ENCODE assay signal across 14 cellular contexts in the genomic region with DNA sequence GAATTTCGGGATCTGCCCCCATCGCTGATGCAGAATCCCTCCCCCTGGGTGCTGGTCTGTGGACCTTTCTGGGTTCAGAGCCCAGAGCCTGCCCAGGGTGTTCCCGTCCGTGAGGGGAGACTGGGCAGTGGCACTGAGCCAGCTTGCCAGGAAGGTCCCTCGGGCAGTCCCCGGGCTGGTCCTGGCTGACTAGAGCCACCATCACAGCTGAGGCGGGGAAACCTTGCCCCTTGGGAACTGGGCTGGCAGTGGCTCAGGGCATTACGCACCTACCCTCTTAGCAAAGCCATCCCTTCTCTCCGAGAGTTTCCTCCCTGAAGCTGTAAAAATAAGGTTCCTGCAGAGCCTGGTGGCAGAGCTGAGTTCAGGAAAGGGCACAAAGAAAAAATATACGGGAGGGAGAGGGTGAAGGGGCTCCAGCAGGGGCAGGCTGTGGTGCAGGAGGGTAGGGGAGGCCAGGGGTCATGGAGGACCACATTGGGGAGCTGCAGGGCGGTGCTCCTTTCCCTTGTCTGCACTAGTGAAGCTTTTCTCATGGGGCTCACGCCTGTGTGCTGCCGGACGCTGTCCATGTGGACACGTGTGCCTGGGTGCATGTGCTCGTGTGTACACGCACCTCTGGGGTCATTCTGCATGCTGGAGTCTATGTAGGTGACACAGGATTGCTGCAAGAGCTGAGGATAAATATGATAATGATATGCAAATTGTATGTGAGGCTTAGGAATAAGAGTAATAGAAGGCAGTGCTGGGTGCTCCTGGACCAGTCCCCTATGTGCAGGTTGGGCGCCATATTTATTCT.
"Had no signal": no experiment of that assay in that cellular context is flagged by ENCODE, and none has a peak within 500 bp of the region (broad histone marks: within the 10 kb centered on the region; RNA-seq: fewer than 3 reads in every experiment).

No MANE protein-coding gene starts in this region.

- H3K9me3 ChIP-seq: esophagus squamous epithelium, prostate gland, right lobe of liver had no signal

- H3K27me3 ChIP-seq: cardiac muscle cell, right lobe of liver had no signal

- H3K4me1 ChIP-seq: esophagus squamous epithelium, prostate gland, right lobe of liver had no signal

- DNase-seq: activated CD4-positive, alpha-beta memory T cell treated with anti-CD3 and anti-CD28 coated beads for 36 hours; activated naive CD4-positive, alpha-beta T cell treated with Interleukin-2 at 50 U/mL for 16 hours; activated naive CD8-positive, alpha-beta T cell treated with anti-CD3 and anti-CD28 coated beads, Interleukin-2, amount 50 U/mL, for 24 hours; esophagus squamous epithelium; foreskin fibroblast; head of caudate nucleus; left colon; naive thymus-derived CD4-positive, alpha-beta T cell; right lobe of liver; stimulated activated CD4-positive, alpha-beta T cell treated with anti-CD3 and anti-CD28 coated beads, Interleukin-2, amount 100 ng/mL, for 24 hours had no signal

- H3K27ac ChIP-seq: cardiac muscle cell, esophagus squamous epithelium, prostate gland, right lobe of liver had no signal

- ATAC-seq: activated naive CD8-positive, alpha-beta T cell treated with anti-CD3 and anti-CD28 coated beads, Interleukin-2, amount 50 U/mL, for 24 hours; left colon; naive thymus-derived CD4-positive, alpha-beta T cell; right lobe of liver had no signal

- H3K4me3 ChIP-seq: cardiac muscle cell, esophagus squamous epithelium, prostate gland, right lobe of liver had no signal

- FAIRE-seq: colon, urothelium cell line had no signal

- H3K36me3 ChIP-seq: cardiac muscle cell, esophagus squamous epithelium, prostate gland, right lobe of liver had no signal
